Comparison of ENCODE assay signal across 9 cellular contexts in the genomic region with DNA sequence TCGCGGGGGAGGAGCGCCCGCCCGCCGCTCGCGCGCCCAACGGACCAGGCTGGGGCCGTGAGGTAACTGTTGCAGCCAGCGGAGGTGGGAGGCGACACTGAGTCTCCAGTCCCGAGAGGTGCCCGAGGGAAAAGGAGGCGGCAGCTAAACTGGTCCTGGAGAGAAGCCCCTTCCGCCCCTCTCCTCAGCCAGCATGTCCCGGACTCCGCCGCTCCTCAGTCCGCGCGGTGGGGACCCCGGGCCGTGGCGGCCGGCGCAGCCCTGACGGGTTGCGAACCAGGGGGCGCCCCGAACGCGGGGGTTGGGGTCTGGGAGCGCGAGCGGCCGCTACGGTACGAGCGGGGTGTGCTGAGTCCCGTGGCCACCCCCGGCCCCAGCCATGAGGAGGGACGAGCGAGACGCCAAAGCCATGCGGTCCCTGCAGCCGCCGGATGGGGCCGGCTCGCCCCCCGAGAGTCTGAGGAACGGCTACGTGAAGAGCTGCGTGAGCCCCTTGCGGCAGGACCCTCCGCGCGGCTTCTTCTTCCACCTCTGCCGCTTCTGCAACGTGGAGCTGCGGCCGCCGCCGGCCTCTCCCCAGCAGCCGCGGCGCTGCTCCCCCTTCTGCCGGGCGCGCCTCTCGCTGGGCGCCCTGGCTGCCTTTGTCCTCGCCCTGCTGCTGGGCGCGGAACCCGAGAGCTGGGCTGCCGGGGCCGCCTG. TPM values are rescaled to one million over a fixed set of nuclear protein-coding genes. Genes with fewer than 3 reads are reported as not detected.
DNase-seq lines count a peak whose midpoint lies in the region; ATAC-seq, FAIRE-seq and TF ChIP-seq lines count a peak whose summit lies in the region.
"Had no signal": no experiment of that assay in that cellular context is flagged by ENCODE, and none has a peak within 500 bp of the region (broad histone marks: within the 10 kb centered on the region; RNA-seq: fewer than 3 reads in every experiment).

A gene (plus strand): TSS at position 108 of the 699 bp plus-strand sequence. CDS start 272 bp downstream, at position 380.

- H2BK120ac ChIP-seq in H1 (replicated peaks; ENCODE audit: low read depth, low read length) = no peak within 1 kb of the TSS

- peak within 1 kb of the TSS; percentile 18; the same call in 1 of the 2 replicates for H3K27ac ChIP-seq in H1 (ENCODE audit: low read depth, low read length)

- H4K91ac ChIP-seq in H1 (replicated peaks; ENCODE audit: insufficient read length, low read length) = peak within 1 kb of the TSS; percentile 81

- H3K9me3 ChIP-seq in BE2C (no peaks in the 10 kb centered on the region), H1 (ENCODE audit: insufficient read depth in 2 of 2, low read depth in 1 of 2, low read length in 1 of 2) (no peaks in the 10 kb centered on the region)

- H3K23ac ChIP-seq in H1 (ENCODE audit: insufficient read length) = no peak within 1 kb of the TSS

- CTCF ChIA-PET in activated CD8-positive, alpha-beta T cell treated with anti-CD3 and anti-CD28 coated beads for 36 hours (lab: Charles Lee) = interaction anchor here (1.0 to 5.1 kb wide), 12 partner anchors 9 to 262 kb away, joined by 3 to 55 read pairs (median 6); a partner anchor contains a TSS
- CTCF ChIA-PET in H1 (lab: Charles Lee; ENCODE audit: partially characterized antibody) = interaction anchor here (0.5 to 1.9 kb wide), 8 partner anchors 8 to 120 kb away, joined by 3 to 8 read pairs (median 4); no protein-coding TSS in a partner anchor

- H3K23me2 ChIP-seq in H1 (ENCODE audit: low read depth, low read length) = peaks cover 14% of the 10 kb centered on the region; the same call in 1 of the 2 replicates

- H3K18ac ChIP-seq in H1 (ENCODE audit: extremely low read depth, low read length) = peak within 1 kb of the TSS; percentile 83

- peak within 1 kb of the TSS; percentile 57 for H4K5ac ChIP-seq in H1 (ENCODE audit: insufficient read length, low read depth, low read length)

- no peak within 1 kb of the TSS for H3K14ac ChIP-seq in H1 (ENCODE audit: insufficient read length)

- no peak for TF ChIP-seq EP300 in H1 (IDR thresholded peaks at IDR 0.05; ENCODE audit: borderline replicate concordance in 1 of 2, low read depth in 2 of 2, low read length in 2 of 2)

- H3K27ac Mint-ChIP-seq in activated CD8-positive, alpha-beta T cell treated with anti-CD3 and anti-CD28 coated beads for 36 hours = peak within 1 kb of the TSS; percentile 90

- DNase-seq in BE2C (peak; percentile 86), NCI-H748 (lab: John Stamatoyannopoulos, UW; ENCODE audit: unreplicated experiment) (peak; percentile 89), H1 (ENCODE audit: low read depth in 1 of 2, low spot score in 2 of 2) (peak in 1 of 2 experiments; percentile 82), mesenteric fat pad (ENCODE audit: low spot score) (peak; percentile 93)
- peak; percentile 87 for DNase-seq in activated CD8-positive, alpha-beta T cell treated with anti-CD3 and anti-CD28 coated beads for 36 hours
- DNase-seq in stimulated activated CD8-positive, alpha-beta memory T cell treated with anti-CD3 and anti-CD28 coated beads, Interleukin-2, amount 100 ng/mL, for 48 hours (ENCODE audit: low read depth in 2 of 2) = peak; percentile 73 to 78

- 1% methylated on average over 48 of the region's 79 CpGs; no CpG with 5 or more reads in 1 of the 2 experiments for WGBS in H1 (ENCODE audit: extremely low coverage in 1 of 2, insufficient coverage in 1 of 2, insufficient read length in 1 of 2, insufficient replicate concordance in 2 of 2, low coverage in 1 of 2, low lambda C conversion rate in 2 of 2, missing lambda C conversion rate in 1 of 2), 2 experiments

- no peaks in the 10 kb centered on the region for H3K9me3 Mint-ChIP-seq in activated CD8-positive, alpha-beta T cell treated with anti-CD3 and anti-CD28 coated beads for 36 hours

- H2BK20ac ChIP-seq in H1 (ENCODE audit: low read length) = no peak within 1 kb of the TSS

- peak; percentile 82 to 89 for TF ChIP-seq POLR2A in H1 (IDR thresholded peaks at IDR 0.05; ENCODE audit: control extremely low read depth in 1 of 2, low read depth in 2 of 2, low read length in 2 of 2)

- H2AFZ ChIP-seq in H1 (ENCODE audit: low read length) = peak within 1 kb of the TSS; percentile 93; the same call in 1 of the 2 replicates

- H2BK15ac ChIP-seq in H1 (ENCODE audit: low read length) = peak within 1 kb of the TSS; percentile 81; the same call in 1 of the 2 replicates

- H3K27me3 ChIP-seq in BE2C (no peaks in the 10 kb centered on the region), H1 (replicated peaks in 1 of 4; ENCODE audit: control insufficient read depth in 3 of 4, extremely low read depth in 1 of 4, insufficient read depth in 3 of 4, low read length in 3 of 4) (peaks cover 2 to 30% (median 19%) of the 10 kb centered on the region in 4 experiments)

- H4K8ac ChIP-seq in H1 (ENCODE audit: extremely low read depth, insufficient read depth, low read length) = peak within 1 kb of the TSS; percentile 93; the same call in 1 of the 2 replicates

- peak within 1 kb of the TSS; percentile 45; the same call in 1 of the 2 replicates for H2BK12ac ChIP-seq in H1 (ENCODE audit: low read depth, low read length)

- peaks cover 6 to 7% of the 10 kb centered on the region in 2 experiments for H4K20me1 ChIP-seq in H1 (replicated peaks in 1 of 2; ENCODE audit: control insufficient read depth in 1 of 2, insufficient read depth in 2 of 2, low read length in 2 of 2)

- H3K4me1 Mint-ChIP-seq in activated CD8-positive, alpha-beta T cell treated with anti-CD3 and anti-CD28 coated beads for 36 hours (ENCODE audit: low read depth) = peaks cover 42% of the 10 kb centered on the region

- H3K27me3 Mint-ChIP-seq in activated CD8-positive, alpha-beta T cell treated with anti-CD3 and anti-CD28 coated beads for 36 hours = no peaks in the 10 kb centered on the region

- peak within 1 kb of the TSS; percentile 79 for H3K4me3 Mint-ChIP-seq in activated CD8-positive, alpha-beta T cell treated with anti-CD3 and anti-CD28 coated beads for 36 hours

- peak within 1 kb of the TSS; percentile 63 to 85 (median 81) for H3K9ac ChIP-seq in H1 (replicated peaks in 1 of 4; ENCODE audit: extremely low read depth in 1 of 4, low read depth in 3 of 4, low read length in 3 of 4)

- peaks cover 58% of the 10 kb centered on the region for H3K36me3 Mint-ChIP-seq in activated CD8-positive, alpha-beta T cell treated with anti-CD3 and anti-CD28 coated beads for 36 hours (ENCODE audit: low read depth)

- ATAC-seq in GM19025 (IDR thresholded peaks at IDR 0.05; ENCODE audit: low read depth, unreplicated experiment) (peak; percentile 54), HG03280 (IDR thresholded peaks at IDR 0.05; ENCODE audit: unreplicated experiment) (peak; percentile 75)
- peak; percentile 78 for ATAC-seq in activated CD8-positive, alpha-beta T cell treated with anti-CD3 and anti-CD28 coated beads for 36 hours

- TF ChIP-seq CTCF in BE2C (IDR thresholded peaks at IDR 0.05; ENCODE audit: low read depth, low read length) (no peak), H1 (IDR thresholded peaks at IDR 0.05; ENCODE audit: control extremely low read depth in 1 of 3, insufficient read depth in 1 of 3, low read depth in 1 of 3, low read length in 3 of 3) (no peak; a peak in 1 of 4 replicates)
- TF ChIP-seq CTCF in activated CD8-positive, alpha-beta T cell treated with anti-CD3 and anti-CD28 coated beads for 36 hours (IDR thresholded peaks at IDR 0.05) = no peak

- H3K36me3 ChIP-seq in BE2C = no peaks in the 10 kb centered on the region
- no peaks in the 10 kb centered on the region for H3K36me3 ChIP-seq in H1 (ENCODE audit: control insufficient read depth in 2 of 4, insufficient read depth in 4 of 4, low read length in 3 of 4)

- peak within 1 kb of the TSS; percentile 79 to 88 for H3K4me2 ChIP-seq in H1 (ENCODE audit: insufficient read depth in 1 of 2, low read depth in 2 of 2, low read length in 2 of 2)

- no peaks in the 10 kb centered on the region for H3K79me1 ChIP-seq in H1 (ENCODE audit: low read depth, low read length)

- no peak within 1 kb of the TSS for H3K56ac ChIP-seq in H1 (replicated peaks; ENCODE audit: insufficient read length, low read depth, low read length)

- intact Hi-C loops in activated CD8-positive, alpha-beta T cell treated with anti-CD3 and anti-CD28 coated beads for 36 hours (cut with micrococcal nuclease) = loop anchor here (2.0 to 5.0 kb wide), 3 partner anchors 107 to 263 kb away; no protein-coding TSS in a partner anchor

- H3K4me3 ChIP-seq in BE2C (ENCODE audit: low read depth, low read length) = peak within 1 kb of the TSS; percentile 73
- H3K4me3 ChIP-seq in H1 (ENCODE audit: extremely low read depth in 1 of 4, insufficient read depth in 2 of 4, low read depth in 3 of 4, low read length in 4 of 4) = peak within 1 kb of the TSS; percentile 74 to 89 (median 76)

- H3K4me1 ChIP-seq in BE2C (no peaks in the 10 kb centered on the region; the same call in 1 of the 2 replicates), H1 (replicated peaks in 1 of 4; ENCODE audit: control insufficient read depth in 3 of 4, insufficient read depth in 4 of 4, low read length in 3 of 4) (peaks cover 0 to 3% (median 0%) of the 10 kb centered on the region in 4 experiments; a peak in 2 of 7 replicates)

- peak within 1 kb of the TSS; percentile 81 for H3K4ac ChIP-seq in H1 (replicated peaks; ENCODE audit: insufficient read length, low read depth, low read length)

- POLR2A ChIA-PET in activated CD8-positive, alpha-beta T cell treated with anti-CD3 and anti-CD28 coated beads for 36 hours (lab: Charles Lee) = interaction anchor here (0.7 to 3.7 kb wide), 33 partner anchors 8 to 382 kb away, joined by 3 to 64 read pairs (median 5); a partner anchor contains a TSS
- POLR2A ChIA-PET in H1 (lab: Charles Lee; ENCODE audit: partially characterized antibody) = interaction anchor here (0.7 to 2.0 kb wide), 18 partner anchors 9 to 263 kb away, joined by 3 to 10 read pairs (median 4); a partner anchor contains a TSS

- H3K79me2 ChIP-seq in H1 (ENCODE audit: control insufficient read depth in 1 of 2, insufficient read depth in 2 of 2, low read length in 2 of 2) = peaks cover 0 to 6% of the 10 kb centered on the region in 2 experiments; a peak in 2 of 4 replicates

- no peak within 1 kb of the TSS for H2AK5ac ChIP-seq in H1 (ENCODE audit: low read depth, low read length)

- TF ChIP-seq RAD21 in H1 (IDR thresholded peaks at IDR 0.05 in 1 of 2, conservative IDR thresholded peaks at IDR 0.05 in 1 of 2; ENCODE audit: low read depth in 2 of 2, low read length in 2 of 2) = no peak; a peak in 1 of 4 replicates

- FAIRE-seq in H1 (lab: Jason Lieb, UNC) = no peak
- FAIRE-seq: colon had no signal

- H2BK5ac ChIP-seq in H1 (ENCODE audit: low read depth, low read length) = peak within 1 kb of the TSS; percentile 68; the same call in 1 of the 2 replicates

RNA-seq across cellular contexts. Expression of the gene that starts here (rescaled TPM):
- polyA plus RNA-seq in BE2C (2012; ENCODE audit: insufficient read depth, insufficient read length, low read depth) = 2.8 TPM
- 10 to 100 TPM; 42.3 to 43.1 TPM for total RNA-seq in activated CD8-positive, alpha-beta T cell treated with anti-CD3 and anti-CD28 coated beads for 36 hours
- 9.9 and 10.9 TPM in 2 replicates for total RNA-seq in H1 (2021; fragmentation: NEBNext Ultra II Directional; extraction: Animal tissue kit (Norgen Biotek cat#: 25700))
- 2.5 and 2.7 TPM in 2 replicates for polyA plus RNA-seq in H1 (2011; rRNA removed)
- 2.9 TPM for polyA plus RNA-seq in H1 (2011; cell fraction: cytosol; rRNA removed)
- 6.1 TPM for polyA plus RNA-seq in H1 (2011; cell fraction: nucleus; rRNA removed)
- 3.1 to 5.3 TPM (median 3.6 TPM) in 4 replicates for polyA plus RNA-seq in H1 (2012, experiment 1 of 2)
- polyA plus RNA-seq in H1 (2012, experiment 2 of 2) = 0.34 TPM
- polyA plus RNA-seq in H1 (2013, experiment 1 of 2) = 9.4 TPM
- polyA plus RNA-seq in H1 (2013, experiment 2 of 2) = 9.4 TPM
- 13.7 and 15.9 TPM in 2 replicates for polyA minus RNA-seq in H1 (2011; rRNA and poly(A)+ RNA removed)
- polyA minus RNA-seq in H1 (2011; cell fraction: cytosol; rRNA and poly(A)+ RNA removed) = 7.3 TPM
- polyA minus RNA-seq in H1 (2011; cell fraction: nucleus; rRNA and poly(A)+ RNA removed) = 37.3 TPM
- 71.5 TPM for total RNA-seq in mesenteric fat pad
